Comparison of ENCODE assay signal across 8 cellular contexts in genomic region chr6:39725632-39725997, GRCh38. TPM values are rescaled to one million over a fixed set of nuclear protein-coding genes. Genes with fewer than 3 reads are reported as not detected.
DNase-seq lines count a peak whose midpoint lies in the region; ATAC-seq and TF ChIP-seq lines count a peak whose summit lies in the region.
"Had no signal": no experiment of that assay in that cellular context is flagged by ENCODE, and none has a peak within 500 bp of the region (broad histone marks: within the 10 kb centered on the region; RNA-seq: fewer than 3 reads in every experiment).

No MANE protein-coding gene starts in this region.

- no peaks in the 10 kb centered on the region for H3K9me3 Mint-ChIP-seq in activated CD8-positive, alpha-beta T cell treated with anti-CD3 and anti-CD28 coated beads for 36 hours
- no peaks in the 10 kb centered on the region for H3K9me3 Mint-ChIP-seq in glutamatergic neuron (ENCODE audit: unreplicated experiment)

- TF ChIP-seq CTCF in GM12865 (IDR thresholded peaks at IDR 0.05; ENCODE audit: insufficient read depth, low read depth, low read length, missing control alignments) (no peak), glutamatergic neuron (IDR thresholded peaks at IDR 0.05; ENCODE audit: partially characterized antibody, unreplicated experiment) (no peak)
- no peak for TF ChIP-seq CTCF in activated CD8-positive, alpha-beta T cell treated with anti-CD3 and anti-CD28 coated beads for 36 hours (IDR thresholded peaks at IDR 0.05)

- peak overlapping the region; percentile 85 for H3K4me3 Mint-ChIP-seq in activated CD8-positive, alpha-beta T cell treated with anti-CD3 and anti-CD28 coated beads for 36 hours
- peak overlapping the region; percentile 39 for H3K4me3 Mint-ChIP-seq in glutamatergic neuron (ENCODE audit: unreplicated experiment)

- H3K4me1 Mint-ChIP-seq in activated CD8-positive, alpha-beta T cell treated with anti-CD3 and anti-CD28 coated beads for 36 hours (ENCODE audit: low read depth): peaks cover 2% of the 10 kb centered on the region
- no peaks in the 10 kb centered on the region for H3K4me1 Mint-ChIP-seq in glutamatergic neuron (ENCODE audit: low read depth, unreplicated experiment)

- intact Hi-C loops in activated CD8-positive, alpha-beta T cell treated with anti-CD3 and anti-CD28 coated beads for 36 hours (cut with micrococcal nuclease): no loop called here

- no peak for DNase-seq in GM12865 (ENCODE audit: low read depth)
- no peak for DNase-seq in activated CD8-positive, alpha-beta T cell treated with anti-CD3 and anti-CD28 coated beads for 36 hours
- no peak for DNase-seq in glutamatergic neuron
- DNase-seq in amygdala (lab: John Stamatoyannopoulos, UW): no peak
- no peak for DNase-seq in NCI-H1694 treated with DMSO at 0.1 percent for 48 hours (lab: John Stamatoyannopoulos, UW)
- no peak for DNase-seq in activated gamma-delta T cell (lab: John Stamatoyannopoulos, UW)

- peaks cover 6% of the 10 kb centered on the region for H3K27me3 Mint-ChIP-seq in activated CD8-positive, alpha-beta T cell treated with anti-CD3 and anti-CD28 coated beads for 36 hours
- peaks cover 2% of the 10 kb centered on the region for H3K27me3 Mint-ChIP-seq in glutamatergic neuron (ENCODE audit: unreplicated experiment)

- CTCF ChIA-PET in activated CD8-positive, alpha-beta T cell treated with anti-CD3 and anti-CD28 coated beads for 36 hours (lab: Charles Lee): no interaction called here

- H3K4me3 ChIP-seq in GM12865 (ENCODE audit: low read depth, low read length) (peak overlapping the region; percentile 54), skin epidermis (peak overlapping the region in 6 of 7 experiments; percentile 51 to 85 (median 66))
- H3K4me3 ChIP-seq: PC-9 had no signal

- H3K36me3 Mint-ChIP-seq in activated CD8-positive, alpha-beta T cell treated with anti-CD3 and anti-CD28 coated beads for 36 hours (ENCODE audit: low read depth): no peaks in the 10 kb centered on the region
- H3K36me3 Mint-ChIP-seq in glutamatergic neuron (ENCODE audit: unreplicated experiment): no peaks in the 10 kb centered on the region

- no peak for ATAC-seq in activated CD8-positive, alpha-beta T cell treated with anti-CD3 and anti-CD28 coated beads for 36 hours

- POLR2A ChIA-PET in activated CD8-positive, alpha-beta T cell treated with anti-CD3 and anti-CD28 coated beads for 36 hours (lab: Charles Lee): no interaction called here

- H3K27ac Mint-ChIP-seq in activated CD8-positive, alpha-beta T cell treated with anti-CD3 and anti-CD28 coated beads for 36 hours: no peak overlapping the region
- no peak overlapping the region for H3K27ac Mint-ChIP-seq in glutamatergic neuron (ENCODE audit: unreplicated experiment)

- H3K27ac ChIP-seq in skin epidermis: peak overlapping the region in 5 of 21 experiments; percentile 7 to 56 (median 22)
- H3K27ac ChIP-seq: PC-9 had no signal

RNA-seq across cellular contexts. Expression of gene KIF6, which starts 0.4 kb away (rescaled TPM):
- total RNA-seq in activated CD8-positive, alpha-beta T cell treated with anti-CD3 and anti-CD28 coated beads for 36 hours: under 1 TPM; 0.13 to 0.14 TPM
- 1.1 TPM for total RNA-seq in glutamatergic neuron (ENCODE audit: unreplicated experiment)
- total RNA-seq: PC-9 had no signal
